Comparison of ENCODE assay signal across 17 cellular contexts in the genomic region with DNA sequence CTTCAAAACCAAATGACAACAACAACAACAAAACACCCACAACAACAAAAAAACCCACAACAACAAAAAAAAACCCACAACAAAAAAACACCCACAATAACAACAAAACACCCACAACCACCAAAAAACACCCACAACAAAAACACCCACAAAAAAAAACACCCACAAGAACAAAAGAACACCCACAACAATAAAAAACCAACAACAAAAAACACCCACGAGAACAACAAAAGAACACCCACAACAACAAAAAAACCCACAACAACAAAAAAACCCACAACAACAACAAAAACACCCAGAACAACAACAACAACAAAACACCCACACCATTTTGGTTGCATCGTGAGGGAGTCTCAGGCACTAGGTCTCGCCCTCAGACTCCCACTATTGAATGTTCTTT.
A peak's percentile ranks its signal among the peaks of the same experiment; 100 is the strongest.
DNase-seq lines count a peak whose midpoint lies in the region; ATAC-seq and TF ChIP-seq lines count a peak whose summit lies in the region.
"Had no signal": no experiment of that assay in that cellular context is flagged by ENCODE, and none has a peak within 500 bp of the region (broad histone marks: within the 10 kb centered on the region; RNA-seq: fewer than 3 reads in every experiment).

No MANE protein-coding gene starts in this region.

- H2BK120ac ChIP-seq in IMR-90 (ENCODE audit: low read depth, low read length), result peak overlapping the region; percentile 85; the same call in 1 of the 2 replicates

- no peaks in the 10 kb centered on the region for H3K79me2 ChIP-seq in OCI-LY7 (ENCODE audit: insufficient read depth, low read depth, low read length)

- no peaks in the 10 kb centered on the region for H3K36me3 Mint-ChIP-seq in activated naive CD8-positive, alpha-beta T cell treated with anti-CD3 and anti-CD28 coated beads, Interleukin-2, amount 10 ng/mL, durations not matched to agents 7 days and 5 days
- no peaks in the 10 kb centered on the region for H3K36me3 Mint-ChIP-seq in activated naive CD8-positive, alpha-beta T cell treated with anti-CD3 and anti-CD28 coated beads for 36 hours
- peaks cover 4% of the 10 kb centered on the region for H3K36me3 Mint-ChIP-seq in central memory CD8-positive, alpha-beta T cell (ENCODE audit: insufficient read depth)
- H3K36me3 Mint-ChIP-seq in osteocyte (ENCODE audit: unreplicated experiment), result no peaks in the 10 kb centered on the region
- no peaks in the 10 kb centered on the region for H3K36me3 Mint-ChIP-seq in activated CD8-positive, alpha-beta T cell treated with anti-CD3 and anti-CD28 coated beads for 36 hours (ENCODE audit: low read depth)

- H3K14ac ChIP-seq in IMR-90 (replicated peaks; ENCODE audit: low read depth, low read length), result no peak overlapping the region

- no peak for TF ChIP-seq RAD21 in IMR-90 (IDR thresholded peaks at IDR 0.05; ENCODE audit: low read length)

- CTCF ChIA-PET in IMR-90 (lab: Yijun Ruan, JAX) (no interaction called here), OCI-LY7 (lab: Charles Lee; ENCODE audit: unreplicated experiment) (no interaction called here)
- CTCF ChIA-PET in activated CD8-positive, alpha-beta T cell treated with anti-CD3 and anti-CD28 coated beads for 36 hours (lab: Charles Lee), result no interaction called here

- no peak for ATAC-seq in activated naive CD8-positive, alpha-beta T cell treated with anti-CD3 and anti-CD28 coated beads, Interleukin-2, amount 10 ng/mL, durations not matched to agents 7 days and 5 days (ENCODE audit: low read depth)
- no peak for ATAC-seq in IMR-90 (ENCODE audit: low read depth)
- ATAC-seq in central memory CD8-positive, alpha-beta T cell (replicated peaks; ENCODE audit: extremely low read depth, poor library complexity, severe bottlenecking), result no peak
- no peak for ATAC-seq in activated CD8-positive, alpha-beta T cell treated with anti-CD3 and anti-CD28 coated beads for 36 hours
- ATAC-seq: GM12878 had no signal

- peak overlapping the region; percentile 28 for H3K27ac Mint-ChIP-seq in activated naive CD8-positive, alpha-beta T cell treated with anti-CD3 and anti-CD28 coated beads, Interleukin-2, amount 10 ng/mL, durations not matched to agents 7 days and 5 days
- H3K27ac Mint-ChIP-seq in activated naive CD8-positive, alpha-beta T cell treated with anti-CD3 and anti-CD28 coated beads for 36 hours, result no peak overlapping the region
- peak overlapping the region; percentile 39 for H3K27ac Mint-ChIP-seq in central memory CD8-positive, alpha-beta T cell (ENCODE audit: low read depth)
- H3K27ac Mint-ChIP-seq in osteocyte (ENCODE audit: unreplicated experiment), result peak overlapping the region; percentile 97
- no peak overlapping the region for H3K27ac Mint-ChIP-seq in activated CD8-positive, alpha-beta T cell treated with anti-CD3 and anti-CD28 coated beads for 36 hours
- H3K27ac Mint-ChIP-seq: CD4-positive, alpha-beta T cell; IgD-negative memory B cell had no signal

- peaks cover 1% of the 10 kb centered on the region for H3K9me3 Mint-ChIP-seq in activated naive CD8-positive, alpha-beta T cell treated with anti-CD3 and anti-CD28 coated beads, Interleukin-2, amount 10 ng/mL, durations not matched to agents 7 days and 5 days
- H3K9me3 Mint-ChIP-seq in activated naive CD8-positive, alpha-beta T cell treated with anti-CD3 and anti-CD28 coated beads for 36 hours, result no peaks in the 10 kb centered on the region
- no peaks in the 10 kb centered on the region for H3K9me3 Mint-ChIP-seq in central memory CD8-positive, alpha-beta T cell
- H3K9me3 Mint-ChIP-seq in osteocyte (ENCODE audit: unreplicated experiment), result no peaks in the 10 kb centered on the region
- no peaks in the 10 kb centered on the region for H3K9me3 Mint-ChIP-seq in activated CD8-positive, alpha-beta T cell treated with anti-CD3 and anti-CD28 coated beads for 36 hours
- H3K9me3 Mint-ChIP-seq: CD4-positive, alpha-beta T cell; IgD-negative memory B cell had no signal

- peaks cover 20% of the 10 kb centered on the region for H3K9me1 ChIP-seq in IMR-90 (ENCODE audit: insufficient read depth, low read length)

- H3K23ac ChIP-seq in IMR-90 (ENCODE audit: low read depth, low read length), result no peak overlapping the region

- H3K4me2 ChIP-seq in IMR-90 (ENCODE audit: low read depth, low read length), result no peak overlapping the region
- no peak overlapping the region for H3K4me2 ChIP-seq in OCI-LY7 (ENCODE audit: low read length)

- peak overlapping the region; percentile 91; the same call in 2 of the 3 replicates for H2BK15ac ChIP-seq in IMR-90 (ENCODE audit: low read depth, low read length)

- no peak overlapping the region for H3K4ac ChIP-seq in IMR-90 (ENCODE audit: low read depth, low read length)

- H3K27me3 ChIP-seq in IMR-90 (ENCODE audit: control insufficient read depth, insufficient read depth, low read length), result peaks cover 3% of the 10 kb centered on the region; the same call in 1 of the 2 replicates

- POLR2A ChIA-PET in activated naive CD8-positive, alpha-beta T cell treated with anti-CD3 and anti-CD28 coated beads, Interleukin-2, amount 10 ng/mL, durations not matched to agents 7 days and 5 days (lab: Charles Lee), result no interaction called here
- POLR2A ChIA-PET in IMR-90 (lab: Charles Lee; ENCODE audit: unreplicated experiment), result no interaction called here
- POLR2A ChIA-PET in activated CD8-positive, alpha-beta T cell treated with anti-CD3 and anti-CD28 coated beads for 36 hours (lab: Charles Lee), result no interaction called here
- POLR2A ChIA-PET in OCI-LY7 (lab: Charles Lee), result no interaction called here

- 0 out of 2 replicates have a peak overlapping the region, but pooled peaks have one; percentile 36 for H2BK20ac ChIP-seq in IMR-90 (ENCODE audit: low read depth, low read length)

- H4K91ac ChIP-seq in IMR-90 (ENCODE audit: insufficient read depth, low read depth, low read length), result 0 out of 2 replicates have a peak overlapping the region, but pooled peaks have one; percentile 72

- intact Hi-C loops in IMR-90 (cut with micrococcal nuclease) (no loop called here), OCI-LY7 (cut with micrococcal nuclease; ENCODE audit: unreplicated experiment) (no loop called here)
- intact Hi-C loops in activated CD8-positive, alpha-beta T cell treated with anti-CD3 and anti-CD28 coated beads for 36 hours (cut with micrococcal nuclease), result no loop called here

- 100% methylated on average over 1 of the region's 3 CpGs; no CpG with 5 or more reads in 1 of the 2 experiments for WGBS in IMR-90 (ENCODE audit: extremely low coverage in 2 of 2, insufficient read length in 1 of 2), 2 experiments

- H4K20me1 ChIP-seq in IMR-90 (ENCODE audit: insufficient read depth, low read length) (no peaks in the 10 kb centered on the region), OCI-LY7 (ENCODE audit: insufficient read depth, low read length) (no peaks in the 10 kb centered on the region)

- H2AFZ ChIP-seq in IMR-90 (replicated peaks; ENCODE audit: low read length, poor library complexity) (no peak overlapping the region), OCI-LY7 (ENCODE audit: low read length) (no peak overlapping the region)
- H2AFZ ChIP-seq: GM23248 had no signal

- no peak for TF ChIP-seq POLR2A in IMR-90 (IDR thresholded peaks at IDR 0.05; ENCODE audit: low read depth, low read length)

- H2AK5ac ChIP-seq in IMR-90 (ENCODE audit: low read depth, low read length), result no peak overlapping the region

- in situ Hi-C loops in IMR-90 (cut with MboI; ENCODE audit: low sequenced_read_pairs), result no loop called here

- no peaks in the 10 kb centered on the region for H3K9me2 ChIP-seq in OCI-LY7 (ENCODE audit: insufficient read depth, low read length)

- H4K8ac ChIP-seq in IMR-90 (ENCODE audit: low read depth in 2 of 2, low read length in 2 of 2), result no peak overlapping the region

- BruUV-seq in IMR-90 (replicated peaks; lab: Mats Ljungman, UMichigan) (no TSS peak), OCI-LY7 (replicated peaks; lab: Mats Ljungman, UMichigan) (no TSS peak)

- H3K27ac ChIP-seq in IMR-90 (ENCODE audit: insufficient read depth, low read length) (no peak overlapping the region), OCI-LY7 (ENCODE audit: low read depth, low read length, poor library complexity, severe bottlenecking) (no peak overlapping the region)
- H3K27ac ChIP-seq: GM23248 had no signal

- H3K4me3 Mint-ChIP-seq in activated naive CD8-positive, alpha-beta T cell treated with anti-CD3 and anti-CD28 coated beads, Interleukin-2, amount 10 ng/mL, durations not matched to agents 7 days and 5 days, result no peak overlapping the region
- H3K4me3 Mint-ChIP-seq in activated naive CD8-positive, alpha-beta T cell treated with anti-CD3 and anti-CD28 coated beads for 36 hours, result no peak overlapping the region
- peak overlapping the region; percentile 1 for H3K4me3 Mint-ChIP-seq in central memory CD8-positive, alpha-beta T cell
- no peak overlapping the region for H3K4me3 Mint-ChIP-seq in osteocyte (ENCODE audit: unreplicated experiment)
- no peak overlapping the region for H3K4me3 Mint-ChIP-seq in activated CD8-positive, alpha-beta T cell treated with anti-CD3 and anti-CD28 coated beads for 36 hours
- H3K4me3 Mint-ChIP-seq: CD4-positive, alpha-beta T cell; IgD-negative memory B cell had no signal

- H3K9me3 ChIP-seq in IMR-90 (ENCODE audit: control insufficient read depth, insufficient read depth, low read length) (no peaks in the 10 kb centered on the region), OCI-LY7 (ENCODE audit: low read length) (no peaks in the 10 kb centered on the region)

- H3K36me3 ChIP-seq in IMR-90 (ENCODE audit: control insufficient read depth, insufficient read depth, low read length) (no peaks in the 10 kb centered on the region), OCI-LY7 (ENCODE audit: insufficient read depth, low read length) (no peaks in the 10 kb centered on the region)

- no peak for DNase-seq in activated naive CD8-positive, alpha-beta T cell treated with anti-CD3 and anti-CD28 coated beads, Interleukin-2, amount 10 ng/mL, durations not matched to agents 7 days and 5 days
- no peak for DNase-seq in activated naive CD8-positive, alpha-beta T cell treated with anti-CD3 and anti-CD28 coated beads for 36 hours
- no peak for DNase-seq in IMR-90
- no peak for DNase-seq in central memory CD8-positive, alpha-beta T cell (ENCODE audit: low spot score in 2 of 2)
- no peak for DNase-seq in osteocyte (ENCODE audit: extremely low spot score, unreplicated experiment)
- DNase-seq in activated CD8-positive, alpha-beta T cell treated with anti-CD3 and anti-CD28 coated beads for 36 hours, result no peak
- DNase-seq in AML-193 (lab: John Stamatoyannopoulos, UW), result no peak
- no peak for DNase-seq in OCI-LY7 (ENCODE audit: low spot score)
- DNase-seq: 8988T; C1 segment of cervical spinal cord; Calu3; CD4-positive, alpha-beta T cell; DMS 273 treated with DMSO at 0.1 percent for 48 hours; GM23248; H7 had no signal

- H2AK9ac ChIP-seq in IMR-90 (replicated peaks; ENCODE audit: low read depth, low read length, poor library complexity), result no peak overlapping the region

- TF ChIP-seq CTCF in IMR-90 (conservative IDR thresholded peaks at IDR 0.05; ENCODE audit: low read depth, low read length), result no peak
- TF ChIP-seq CTCF in osteocyte (IDR thresholded peaks at IDR 0.05), result no peak
- TF ChIP-seq CTCF in activated CD8-positive, alpha-beta T cell treated with anti-CD3 and anti-CD28 coated beads for 36 hours (IDR thresholded peaks at IDR 0.05), result no peak
- TF ChIP-seq CTCF in OCI-LY7 (conservative IDR thresholded peaks at IDR 0.05; ENCODE audit: low read length), result no peak

- H4K5ac ChIP-seq in IMR-90 (ENCODE audit: low read depth, low read length), result no peak overlapping the region

- no peak overlapping the region for H3K9ac ChIP-seq in IMR-90 (ENCODE audit: low read depth, low read length)
- H3K9ac ChIP-seq: GM23248 had no signal

- H3K18ac ChIP-seq in IMR-90 (ENCODE audit: low read depth, low read length), result no peak overlapping the region

- peak overlapping the region; percentile 43 for H2BK5ac ChIP-seq in IMR-90 (ENCODE audit: low read depth, low read length, poor library complexity, severe bottlenecking)

- dilution Hi-C loops in IMR-90 (cut with HindIII; ENCODE audit: low sequenced_read_pairs, unreplicated experiment), result no loop called here

- H3K4me3 ChIP-seq in IMR-90 (ENCODE audit: insufficient read depth, low read depth, low read length), result no peak overlapping the region
- no peak overlapping the region for H3K4me3 ChIP-seq in OCI-LY7 (ENCODE audit: low read depth, low read length, poor library complexity, severe bottlenecking)
- H3K4me3 ChIP-seq: GM12878, GM23248 had no signal

- H3K79me1 ChIP-seq in IMR-90 (ENCODE audit: low read depth in 1 of 2, low read length in 2 of 2), result peaks cover 0 to 3% of the 10 kb centered on the region in 2 experiments; a peak in 1 of 4 replicates

- H3K4me1 Mint-ChIP-seq in activated naive CD8-positive, alpha-beta T cell treated with anti-CD3 and anti-CD28 coated beads, Interleukin-2, amount 10 ng/mL, durations not matched to agents 7 days and 5 days, result no peaks in the 10 kb centered on the region
- H3K4me1 Mint-ChIP-seq in activated naive CD8-positive, alpha-beta T cell treated with anti-CD3 and anti-CD28 coated beads for 36 hours, result no peaks in the 10 kb centered on the region
- H3K4me1 Mint-ChIP-seq in central memory CD8-positive, alpha-beta T cell, result peaks cover 10% of the 10 kb centered on the region
- peaks cover 79% of the 10 kb centered on the region for H3K4me1 Mint-ChIP-seq in osteocyte (ENCODE audit: unreplicated experiment)
- no peaks in the 10 kb centered on the region for H3K4me1 Mint-ChIP-seq in activated CD8-positive, alpha-beta T cell treated with anti-CD3 and anti-CD28 coated beads for 36 hours (ENCODE audit: low read depth)

- H3K4me1 ChIP-seq in IMR-90 (ENCODE audit: control insufficient read depth, insufficient read depth, low read length) (peaks cover 20% of the 10 kb centered on the region), OCI-LY7 (ENCODE audit: insufficient read depth, low read length, poor library complexity, severe bottlenecking) (no peaks in the 10 kb centered on the region)

- H3K27me3 Mint-ChIP-seq in activated naive CD8-positive, alpha-beta T cell treated with anti-CD3 and anti-CD28 coated beads, Interleukin-2, amount 10 ng/mL, durations not matched to agents 7 days and 5 days, result peaks cover 9% of the 10 kb centered on the region
- H3K27me3 Mint-ChIP-seq in activated naive CD8-positive, alpha-beta T cell treated with anti-CD3 and anti-CD28 coated beads for 36 hours, result peaks cover 34% of the 10 kb centered on the region
- H3K27me3 Mint-ChIP-seq in central memory CD8-positive, alpha-beta T cell, result peaks cover 33% of the 10 kb centered on the region
- H3K27me3 Mint-ChIP-seq in osteocyte (ENCODE audit: unreplicated experiment), result no peaks in the 10 kb centered on the region
- peaks cover 10% of the 10 kb centered on the region for H3K27me3 Mint-ChIP-seq in activated CD8-positive, alpha-beta T cell treated with anti-CD3 and anti-CD28 coated beads for 36 hours

- H3K56ac ChIP-seq in IMR-90 (ENCODE audit: extremely low read depth, insufficient read depth, low read length), result no peak overlapping the region

Comparison
In these comparisons a context has a peak if more than half of its experiments do, and no peak if none do; other contexts are left out.
1. H3K27ac Mint-ChIP-seq: peak in activated naive CD8-positive, alpha-beta T cell treated with anti-CD3 and anti-CD28 coated beads, Interleukin-2, amount 10 ng/mL, durations not matched to agents 7 days and 5 days (single experiment), central memory CD8-positive, alpha-beta T cell (single experiment) and osteocyte (single experiment); none in activated naive CD8-positive, alpha-beta T cell treated with anti-CD3 and anti-CD28 coated beads for 36 hours (single experiment) and activated CD8-positive, alpha-beta T cell treated with anti-CD3 and anti-CD28 coated beads for 36 hours (single experiment).